Comparison of ENCODE assay signal across 25 cellular contexts in the genomic region with DNA sequence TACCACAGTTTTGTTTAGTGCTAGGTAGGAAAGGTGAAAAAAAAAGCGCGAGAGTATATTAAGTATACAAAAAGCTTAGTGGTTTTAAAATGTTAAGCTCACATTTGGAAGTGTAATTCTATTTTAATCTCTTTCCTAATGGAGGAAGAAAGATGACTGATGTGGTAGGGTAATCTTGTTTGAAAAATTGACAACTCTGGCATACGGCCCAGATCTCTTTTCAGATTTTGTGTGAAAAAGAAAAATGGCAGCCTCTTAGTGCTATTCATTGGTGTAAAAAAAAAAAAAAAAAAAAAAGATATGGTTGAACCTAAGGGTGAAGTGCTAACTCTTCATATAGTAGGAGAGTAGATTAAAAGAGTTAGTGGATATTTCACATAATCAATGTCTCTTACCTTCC.
"Had no signal": no experiment of that assay in that cellular context is flagged by ENCODE, and none has a peak within 500 bp of the region (broad histone marks: within the 10 kb centered on the region; RNA-seq: fewer than 3 reads in every experiment).

No MANE protein-coding gene starts in this region.

- H3K4me3 ChIP-seq: ascending aorta, body of pancreas, cardiac muscle cell, SJCRH30 had no signal

- H3K4me3 Mint-ChIP-seq: activated CD4-positive, alpha-beta memory T cell treated with anti-CD3 and anti-CD28 coated beads for 36 hours; activated CD4-positive, alpha-beta T cell treated with anti-CD3 and anti-CD28 coated beads, Interleukin-2, amount 10 ng/mL, durations not matched to agents 7 days and 5 days; activated naive CD4-positive, alpha-beta T cell treated with anti-CD3 and anti-CD28 coated beads, Interleukin-2, amount 50 U/mL, for 24 hours had no signal

- H3K27ac ChIP-seq: ascending aorta, body of pancreas, cardiac muscle cell, SJCRH30, VCaP had no signal

- H3K36me3 ChIP-seq: ascending aorta, cardiac muscle cell had no signal

- H3K27me3 ChIP-seq: ascending aorta, body of pancreas, cardiac muscle cell, SJCRH30 had no signal

- DNase-seq: activated CD4-positive, alpha-beta memory T cell treated with anti-CD3 and anti-CD28 coated beads for 36 hours; activated CD4-positive, alpha-beta T cell treated with anti-CD3 and anti-CD28 coated beads, Interleukin-2, amount 10 ng/mL, durations not matched to agents 7 days and 5 days; activated CD4-positive, CD25-positive, alpha-beta regulatory T cell; activated CD8-positive, alpha-beta memory T cell treated with anti-CD3 and anti-CD28 coated beads for 24 hours; activated naive CD4-positive, alpha-beta T cell; body of pancreas; IMR-90; Kasumi-1; KBM-7; NCI-H1048; NCI-H1694; NCI-H2029; NCI-H2107; NCI-H2171 treated with DMSO at 0.1 percent for 48 hours; NCI-H226; NCI-H526 treated with DMSO at 0.1 percent for 48 hours; NCI-H82; Right ventricle myocardium superior; SJCRH30; SK-N-SH; T-helper 1 cell had no signal

- H3K27me3 Mint-ChIP-seq: activated CD4-positive, alpha-beta memory T cell treated with anti-CD3 and anti-CD28 coated beads for 36 hours; activated CD4-positive, alpha-beta T cell treated with anti-CD3 and anti-CD28 coated beads, Interleukin-2, amount 10 ng/mL, durations not matched to agents 7 days and 5 days; activated naive CD4-positive, alpha-beta T cell treated with anti-CD3 and anti-CD28 coated beads, Interleukin-2, amount 50 U/mL, for 24 hours had no signal

- H3K27ac Mint-ChIP-seq: activated CD4-positive, alpha-beta memory T cell treated with anti-CD3 and anti-CD28 coated beads for 36 hours; activated CD4-positive, alpha-beta T cell treated with anti-CD3 and anti-CD28 coated beads, Interleukin-2, amount 10 ng/mL, durations not matched to agents 7 days and 5 days; activated naive CD4-positive, alpha-beta T cell treated with anti-CD3 and anti-CD28 coated beads, Interleukin-2, amount 50 U/mL, for 24 hours had no signal

- H3K4me1 ChIP-seq: ascending aorta had no signal

- H3K4me1 Mint-ChIP-seq: activated CD4-positive, alpha-beta T cell treated with anti-CD3 and anti-CD28 coated beads, Interleukin-2, amount 10 ng/mL, durations not matched to agents 7 days and 5 days had no signal

- H3K9ac ChIP-seq: SK-N-SH had no signal

- ATAC-seq: body of pancreas had no signal

- H3K4me2 ChIP-seq: SK-N-SH had no signal
